In genomic region chr14:26709019-26709418, GRCh38 we compare ENCODE assay signal across 23 cellular contexts.
A peak's percentile ranks its signal among the peaks of the same experiment; 100 is the strongest.
DNase-seq lines count a peak whose midpoint lies in the region; ATAC-seq, FAIRE-seq and TF ChIP-seq lines count a peak whose summit lies in the region.
"Had no signal": no experiment of that assay in that cellular context is flagged by ENCODE, and none has a peak within 500 bp of the region (broad histone marks: within the 10 kb centered on the region; RNA-seq: fewer than 3 reads in every experiment).

No MANE protein-coding gene starts in this region.

- no peaks in the 10 kb centered on the region for H3K9me1 ChIP-seq in endothelial cell of umbilical vein (replicated peaks; ENCODE audit: control insufficient read depth, extremely low read depth, insufficient read depth, low read length)

- intact Hi-C loops in endothelial cell of umbilical vein (cut with micrococcal nuclease): loop anchor here (2.0 to 5.0 kb wide), 2 partner anchors 68 to 110 kb away; partner anchors contain the start of gene NOVA1
- intact Hi-C loops in vagina (cut with DNase I): no loop called here

- peak; percentile 37 for TF ChIP-seq POLR2A in endothelial cell of umbilical vein (IDR thresholded peaks at IDR 0.05; ENCODE audit: low read depth, low read length)
- no peak for TF ChIP-seq POLR2A in vagina (IDR thresholded peaks at IDR 0.05)

- H2AFZ ChIP-seq in endothelial cell of umbilical vein (ENCODE audit: low read depth, low read length): no peak overlapping the region

- H4K20me1 ChIP-seq in endothelial cell of umbilical vein (replicated peaks; ENCODE audit: control insufficient read depth, extremely low read depth, insufficient read depth, low read length): no peaks in the 10 kb centered on the region

- H3K9ac ChIP-seq in endothelial cell of umbilical vein (replicated peaks; ENCODE audit: extremely low read depth, insufficient read depth, low read length): no peak overlapping the region
- H3K9ac ChIP-seq: SK-N-SH had no signal

- H3K36me3 ChIP-seq in endothelial cell of umbilical vein (ENCODE audit: control insufficient read depth in 2 of 2, extremely low read depth in 1 of 2, insufficient read depth in 2 of 2, low read length in 2 of 2) (no peaks in the 10 kb centered on the region), lung (ENCODE audit: control insufficient read depth in 2 of 2, insufficient read depth in 2 of 2, low read length in 2 of 2) (no peaks in the 10 kb centered on the region), vagina (no peaks in the 10 kb centered on the region)
- H3K36me3 ChIP-seq: BE2C had no signal

- H3K4me2 ChIP-seq in endothelial cell of umbilical vein (ENCODE audit: insufficient read depth, low read length): peak overlapping the region; percentile 83
- H3K4me2 ChIP-seq: SK-N-SH had no signal

- no peaks in the 10 kb centered on the region for H3K27me3 ChIP-seq in endothelial cell of umbilical vein (ENCODE audit: control insufficient read depth in 2 of 2, insufficient read depth in 2 of 2, low read length in 2 of 2)
- H3K27me3 ChIP-seq in lung (ENCODE audit: control insufficient read depth, insufficient read depth): no peaks in the 10 kb centered on the region
- H3K27me3 ChIP-seq in vagina: no peaks in the 10 kb centered on the region
- H3K27me3 ChIP-seq: BE2C had no signal

- H3K79me2 ChIP-seq in endothelial cell of umbilical vein (ENCODE audit: control insufficient read depth, insufficient read depth, low read length): no peaks in the 10 kb centered on the region

- CTCF ChIA-PET in endothelial cell of umbilical vein (lab: Charles Lee): interaction anchor here (0.9 to 2.6 kb wide), 8 partner anchors 10 to 315 kb away, joined by 3 to 10 read pairs (median 4); no protein-coding TSS in a partner anchor

- no TSS peak for BruUV-seq in endothelial cell of umbilical vein (replicated peaks; lab: Mats Ljungman, UMichigan)

- no peak overlapping the region for H3K4me3 ChIP-seq in endothelial cell of umbilical vein (replicated peaks in 1 of 3; ENCODE audit: insufficient read depth in 1 of 3, low read depth in 1 of 3, low read length in 3 of 3)
- H3K4me3 ChIP-seq in lung: no peak overlapping the region
- H3K4me3 ChIP-seq in vagina: no peak overlapping the region

- H3K4me1 ChIP-seq in endothelial cell of umbilical vein (ENCODE audit: control insufficient read depth, extremely low read depth, insufficient read depth, low read length) (peaks cover 15% of the 10 kb centered on the region), lung (ENCODE audit: control insufficient read depth in 2 of 2, insufficient read depth in 2 of 2, low read length in 2 of 2) (no peaks in the 10 kb centered on the region), vagina (no peaks in the 10 kb centered on the region)
- H3K4me1 ChIP-seq: BE2C had no signal

- TF ChIP-seq CTCF in endothelial cell of umbilical vein (IDR thresholded peaks at IDR 0.05; ENCODE audit: extremely low read depth in 1 of 2, insufficient read depth in 1 of 2, low read depth in 1 of 2, low read length in 2 of 2) (no peak), lung (IDR thresholded peaks at IDR 0.05; ENCODE audit: control extremely low read depth, extremely low read depth) (no peak), vagina (IDR thresholded peaks at IDR 0.05) (no peak)

- DNase-seq in Daoy (ENCODE audit: low read depth): peak; percentile 56
- peak; percentile 62 for DNase-seq in MV-4-11 (lab: John Stamatoyannopoulos, UW)
- DNase-seq in endothelial cell of umbilical vein (ENCODE audit: low read depth, low spot score): peak; percentile 84
- no peak for DNase-seq in lung (ENCODE audit: low spot score)
- DNase-seq in GDM1 (lab: John Stamatoyannopoulos, UW): no peak
- DNase-seq in GM03348 (ENCODE audit: low spot score): no peak
- no peak for DNase-seq in vagina (ENCODE audit: extremely low spot score in 2 of 2)
- DNase-seq: activated B cell treated with CpG ODN at 0.5 μM for 24 hours; activated CD8-positive, alpha-beta memory T cell treated with anti-CD3 and anti-CD28 coated beads, Interleukin-2, amount 10 ng/mL, durations not matched to agents 7 days and 5 days; activated gamma-delta T cell treated with Interleukin-2 at 50 U/mL for 16 hours; anterior cingulate cortex; BE2C; dermis blood vessel endothelial cell; DMS 273 treated with DMSO at 0.1 percent for 48 hours; Karpas-422; naive B cell; NCI-H1694; NCI-H446; OCI-M1; SK-N-SH; stimulated activated CD4-positive, alpha-beta T cell treated with anti-CD3 and anti-CD28 coated beads, Interleukin-1b, Interleukin-23, amount 100 ng/mL, for 48 hours had no signal

- peak; percentile 94 for FAIRE-seq in endothelial cell of umbilical vein (lab: Jason Lieb, UNC)

- POLR2A ChIA-PET in endothelial cell of umbilical vein (lab: Charles Lee): no interaction called here

- dilution Hi-C loops in endothelial cell of umbilical vein (cut with MboI; ENCODE audit: extremely low pct_ligation_motif_present, low sequenced_read_pairs): no loop called here

- H3K9me3 ChIP-seq in endothelial cell of umbilical vein (replicated peaks; ENCODE audit: control insufficient read depth, insufficient read depth, low read length) (no peaks in the 10 kb centered on the region), lung (ENCODE audit: control insufficient read depth in 2 of 2, insufficient read depth in 1 of 2, low read length in 1 of 2) (no peaks in the 10 kb centered on the region), vagina (no peaks in the 10 kb centered on the region)
- H3K9me3 ChIP-seq: BE2C, SK-N-SH had no signal

- ATAC-seq in lung (ENCODE audit: insufficient read depth, low FRiP score) (peak; percentile 41), HG03097 (IDR thresholded peaks at IDR 0.05; ENCODE audit: low FRiP score, unreplicated experiment) (no peak)
- ATAC-seq: activated CD8-positive, alpha-beta memory T cell treated with anti-CD3 and anti-CD28 coated beads, Interleukin-2, amount 10 ng/mL, durations not matched to agents 7 days and 5 days; esophagus mucosa had no signal

- H3K27ac ChIP-seq in endothelial cell of umbilical vein (ENCODE audit: insufficient read depth, low read depth, low read length) (peak overlapping the region; percentile 12), lung (ENCODE audit: low read depth in 1 of 2, low read length in 1 of 2) (no peak overlapping the region), vagina (no peak overlapping the region)

TF ChIP-seq in endothelial cell of umbilical vein, 7 proteins besides CTCF, POLR2A, EP300 and RAD21:
- TF ChIP-seq EZH2 (IDR thresholded peaks at IDR 0.05; ENCODE audit: borderline replicate concordance, low read depth, low read length, severe bottlenecking) (no peak), JUN (IDR thresholded peaks at IDR 0.05; ENCODE audit: borderline replicate concordance, insufficient read depth, insufficient read length, low read depth) (peak; percentile 67), FOS (IDR thresholded peaks at IDR 0.05; ENCODE audit: borderline replicate concordance, insufficient read depth, low read length) (peak; percentile 77), POLR2AphosphoS5 (IDR thresholded peaks at IDR 0.05; ENCODE audit: insufficient read depth, low read depth, low read length) (peak; percentile 34)
TF ChIP-seq in endothelial cell of umbilical vein: peak in this region for 3.

Comparison
In these comparisons a context has a peak if more than half of its experiments do, and no peak if none do; other contexts are left out.
1. DNase-seq: peak in Daoy (single experiment), MV-4-11 (single experiment) and endothelial cell of umbilical vein (single experiment); none in lung (single experiment), GDM1 (single experiment), GM03348 (single experiment) and vagina (0 of 2).